In the genomic region with DNA sequence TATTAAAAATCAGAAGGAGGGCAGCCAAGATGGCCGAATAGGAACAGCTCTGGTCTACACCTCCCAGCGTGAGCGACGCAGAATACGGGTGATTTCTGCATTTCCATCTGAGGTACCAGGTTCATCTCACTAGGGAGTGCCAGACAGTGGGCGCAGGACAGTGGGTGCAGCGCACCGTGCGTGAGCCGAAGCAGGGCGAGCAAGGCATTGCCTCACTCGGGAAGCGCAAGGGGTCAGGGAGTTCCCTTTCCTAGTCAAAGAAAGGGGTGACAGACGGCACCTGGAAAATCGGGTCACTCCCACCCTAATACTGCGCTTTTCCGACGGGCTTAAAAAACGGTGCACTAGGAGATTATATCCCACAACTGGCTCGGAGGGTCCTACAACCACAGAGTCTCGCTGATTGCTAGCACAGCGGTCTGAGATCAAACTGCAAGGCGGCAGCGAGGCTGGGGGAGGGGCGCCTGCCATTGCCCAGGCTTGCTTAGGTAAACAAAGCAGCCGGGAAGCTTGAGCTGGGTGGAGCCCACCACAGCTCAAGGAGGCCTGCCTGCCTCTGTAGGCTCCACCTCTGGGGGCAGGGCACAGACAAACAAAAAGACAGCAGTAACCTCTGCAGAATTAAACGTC, we compare ENCODE assay signal across 8 cellular contexts. TPM values are rescaled to one million over a fixed set of nuclear protein-coding genes. Genes with fewer than 3 reads are reported as not detected.
DNase-seq lines count a peak whose midpoint lies in the region; ATAC-seq, FAIRE-seq and TF ChIP-seq lines count a peak whose summit lies in the region.
"Not testable (repeated sequence)": the region's sequence is repeated elsewhere in the genome, so short reads cannot be mapped to it uniquely, and the experiment has no call there.

No MANE protein-coding gene starts in this region.

- in situ Hi-C loops in HepG2 (cut with HindIII; ENCODE audit: extremely low pct_ligation_motif_present, low pct_unique_long_range_greater_than_20kb): not testable (repeated sequence)

- not testable (repeated sequence) for H2AFZ ChIP-seq in HepG2 (ENCODE audit: low read length); trophoblast cell (ENCODE audit: insufficient read depth, low read length, poor library complexity)

- H3K4me3 ChIP-seq in NT2/D1 (ENCODE audit: insufficient read length, low read depth) (peak overlapping the region; percentile 47), HepG2 (replicated peaks in 1 of 3; ENCODE audit: insufficient read depth in 1 of 3, low read depth in 2 of 3, low read length in 3 of 3) (peak overlapping the region in 2 of 3 experiments; percentile 42 to 48; a peak in 5 of 6 replicates), trophoblast cell (ENCODE audit: low read depth, low read length) (peak overlapping the region; percentile 61)

- not testable (repeated sequence) for H3K9me3 ChIP-seq in ES-I3 (ENCODE audit: control insufficient read depth, insufficient read depth, low read length); NT2/D1 (ENCODE audit: insufficient read depth, low read length); HepG2 (ENCODE audit: low read length); trophoblast cell (ENCODE audit: insufficient read depth, low read depth, low read length)

- not testable (repeated sequence) for TF ChIP-seq EP300 in HepG2 (IDR thresholded peaks at IDR 0.05; ENCODE audit: low read depth in 2 of 2, low read length in 2 of 2); HepG2 (CRISPR knock-in tag; IDR thresholded peaks at IDR 0.05; ENCODE audit: borderline replicate concordance)

- H3K14ac ChIP-seq in trophoblast cell (ENCODE audit: low read length): not testable (repeated sequence)

- peak overlapping the region; percentile 40; the same call in 1 of the 2 replicates for H3K27ac ChIP-seq in 22Rv1
- not testable (repeated sequence) for H3K27ac ChIP-seq in HepG2 (ENCODE audit: extremely low read length, insufficient read depth, low read length); trophoblast cell (ENCODE audit: low read depth, low read length)

- not testable (repeated sequence) for H3K27me3 ChIP-seq in NT2/D1 (ENCODE audit: insufficient read depth, insufficient read length); HepG2 (ENCODE audit: control insufficient read depth in 1 of 2, insufficient read depth in 2 of 2, low read length in 2 of 2); trophoblast cell (ENCODE audit: insufficient read depth, low read length)

- H2BK5ac ChIP-seq in trophoblast cell (ENCODE audit: low read depth, low read length, poor library complexity): not testable (repeated sequence)

- not testable (repeated sequence) for TF ChIP-seq RAD21 in HepG2 (CRISPR knock-in tag; IDR thresholded peaks at IDR 0.05)

- TF ChIP-seq CTCF in 22Rv1 (IDR thresholded peaks at IDR 0.05); chondrocyte (IDR thresholded peaks at IDR 0.05); HepG2 (CRISPR knock-in tag; IDR thresholded peaks at IDR 0.05): not testable (repeated sequence)

- not testable (repeated sequence) for H2AK5ac ChIP-seq in trophoblast cell (ENCODE audit: low read length)

- not testable (repeated sequence) for H4K20me1 ChIP-seq in HepG2 (ENCODE audit: insufficient read depth, low read length)

- not testable (repeated sequence) for H3K36me3 Mint-ChIP-seq in chondrocyte (ENCODE audit: low read depth)

- POLR2A ChIA-PET in HepG2 (lab: Yijun Ruan, JAX): interaction anchor here (0.8 kb wide), 1 partner anchor 50 kb away, joined by 3 read pairs; the partner anchor contains the start of gene NUDT16

- H3K9ac ChIP-seq in ES-I3 (ENCODE audit: low read depth, low read length) (peak overlapping the region; percentile 36; the same call in 1 of the 2 replicates), NT2/D1 (ENCODE audit: insufficient read length, low read depth) (peak overlapping the region; percentile 50)
- not testable (repeated sequence) for H3K9ac ChIP-seq in HepG2 (ENCODE audit: insufficient read depth, low read depth, low read length); trophoblast cell (ENCODE audit: low read length)

- H3K27me3 Mint-ChIP-seq in chondrocyte (ENCODE audit: low read depth): not testable (repeated sequence)

- not testable (repeated sequence) for H3K23ac ChIP-seq in trophoblast cell (ENCODE audit: low read length)

- not testable (repeated sequence) for H2BK12ac ChIP-seq in trophoblast cell (ENCODE audit: low read length)

- not testable (repeated sequence) for ATAC-seq in HepG2

- peak overlapping the region; percentile 70 for H3K4me3 Mint-ChIP-seq in chondrocyte (ENCODE audit: unreplicated experiment)

- not testable (repeated sequence) for H3K36me3 ChIP-seq in ES-I3 (ENCODE audit: insufficient read depth, low read length); NT2/D1 (ENCODE audit: insufficient read depth, insufficient read length, low read length); HepG2 (replicated peaks in 1 of 2; ENCODE audit: control insufficient read depth in 1 of 2, insufficient read depth in 2 of 2, low read length in 2 of 2); trophoblast cell (ENCODE audit: control insufficient read depth in 1 of 2, insufficient read depth in 2 of 2, low read length in 2 of 2)

- H3K79me1 ChIP-seq in trophoblast cell (ENCODE audit: low read length): not testable (repeated sequence)

- DNase-seq in NCI-H1105 (lab: John Stamatoyannopoulos, UW) (peak; percentile 55), NCI-H2171 (lab: John Stamatoyannopoulos, UW) (peak; percentile 53)
- not testable (repeated sequence) for DNase-seq in NT2/D1 (ENCODE audit: low read depth, low spot score); chondrocyte (ENCODE audit: low spot score); HepG2 (ENCODE audit: low spot score); trophoblast cell

- WGBS in HepG2 (ENCODE audit: low lambda C conversion rate): 27% methylated on average over 11 of the region's 27 CpGs
- no CpG with 5 or more reads among the region's 27 CpGs for WGBS in trophoblast cell (ENCODE audit: extremely low coverage, insufficient coverage, insufficient read length)

- H3K79me2 ChIP-seq in HepG2 (ENCODE audit: insufficient read depth, low read length); trophoblast cell (ENCODE audit: control insufficient read depth, insufficient read depth, low read length, poor library complexity): not testable (repeated sequence)

- H3K18ac ChIP-seq in trophoblast cell (ENCODE audit: low read length): not testable (repeated sequence)

- BruUV-seq in HepG2 (replicated peaks; lab: Mats Ljungman, UMichigan): not testable (repeated sequence)

- CTCF ChIA-PET in HepG2 (lab: Yijun Ruan, JAX; ENCODE audit: low intra/inter-chr PET ratio, low total read pairs): not testable (repeated sequence)

- intact Hi-C loops in HepG2 (cut with micrococcal nuclease; ENCODE audit: unreplicated experiment): not testable (repeated sequence)

- H4K91ac ChIP-seq in trophoblast cell (ENCODE audit: low read depth, low read length): peak overlapping the region; percentile 32

- not testable (repeated sequence) for H3K4me1 Mint-ChIP-seq in chondrocyte (ENCODE audit: low read depth)

- H3K4ac ChIP-seq in trophoblast cell (ENCODE audit: low read depth, low read length): not testable (repeated sequence)

- not testable (repeated sequence) for FAIRE-seq in HepG2 (lab: Jason Lieb, UNC)

- not testable (repeated sequence) for H3K9me3 Mint-ChIP-seq in chondrocyte (ENCODE audit: low read depth)

- TF ChIP-seq POLR2A in HepG2 (IDR thresholded peaks at IDR 0.05; ENCODE audit: insufficient read depth in 1 of 2, low read depth in 2 of 2, low read length in 2 of 2): not testable (repeated sequence)

- not testable (repeated sequence) for H2BK120ac ChIP-seq in trophoblast cell (ENCODE audit: insufficient read depth, low read length, poor library complexity)

- not testable (repeated sequence) for H3K4me1 ChIP-seq in ES-I3 (ENCODE audit: insufficient read depth, low read length); NT2/D1 (ENCODE audit: insufficient read depth, insufficient read length); trophoblast cell (ENCODE audit: control insufficient read depth in 1 of 2, insufficient read depth in 2 of 2, low read length in 2 of 2)
- peaks cover 16% of the 10 kb centered on the region for H3K4me1 ChIP-seq in HepG2 (ENCODE audit: insufficient read depth, low read length)

- H4K12ac ChIP-seq in trophoblast cell (ENCODE audit: low read depth, low read length): not testable (repeated sequence)

- H3K4me2 ChIP-seq in HepG2 (ENCODE audit: low read depth, low read length): peak overlapping the region; percentile 30
- peak overlapping the region; percentile 41 for H3K4me2 ChIP-seq in trophoblast cell (ENCODE audit: low read length)

- not testable (repeated sequence) for H3K27ac Mint-ChIP-seq in chondrocyte (ENCODE audit: unreplicated experiment)

- H4K8ac ChIP-seq in trophoblast cell (ENCODE audit: low read depth, low read length): peak overlapping the region; percentile 20

RNA-seq across cellular contexts. Expression of gene NUDT16, which starts 50.0 kb away (rescaled TPM):
- total RNA-seq in chondrocyte (11.5 to 14.2 TPM (median 11.6 TPM) in 3 replicates), HepG2 (2016; rRNA removed; fragmentation: Illumina TruSeq; extraction: Trizol) (13.7 and 14.8 TPM in 2 replicates)
- total RNA-seq in HepG2 (2016; cell fraction: cytosol; rRNA removed; fragmentation: Illumina TruSeq; extraction: Trizol; ENCODE audit: low read depth): 16.7 and 16.9 TPM in 2 replicates
- 13.3 and 15.6 TPM in 2 replicates for total RNA-seq in HepG2 (2016; cell fraction: insoluble cytoplasmic fraction; rRNA removed; fragmentation: Illumina TruSeq; extraction: Trizol)
- total RNA-seq in HepG2 (2016; cell fraction: membrane; rRNA removed; fragmentation: Illumina TruSeq; extraction: Trizol): 12.9 and 14.3 TPM in 2 replicates
- total RNA-seq in HepG2 (2016; cell fraction: nucleus; rRNA removed; fragmentation: Illumina TruSeq; extraction: Trizol): 13.6 and 16.2 TPM in 2 replicates
- polyA plus RNA-seq in HepG2 (2011; rRNA removed): 5.4 and 7.7 TPM in 2 replicates
- 4.1 and 5.1 TPM in 2 replicates for polyA plus RNA-seq in HepG2 (2011; cell fraction: cytosol; rRNA removed)
- 10.0 and 14.9 TPM in 2 replicates for polyA plus RNA-seq in HepG2 (2011; cell fraction: nucleus; rRNA removed)
- polyA plus RNA-seq in HepG2 (2012): 10.3 and 10.7 TPM in 2 replicates
- 2.7 and 3.4 TPM in 2 replicates for polyA plus RNA-seq in HepG2 (2016; cell fraction: cytosol; fragmentation: Illumina TruSeq; extraction: Trizol; ENCODE audit: low read depth)
- polyA plus RNA-seq in HepG2 (2016; cell fraction: insoluble cytoplasmic fraction; fragmentation: Illumina TruSeq; extraction: Trizol; ENCODE audit: low read depth): 15.5 and 16.2 TPM in 2 replicates
- polyA plus RNA-seq in HepG2 (2016; cell fraction: membrane; fragmentation: Illumina TruSeq; extraction: Trizol; ENCODE audit: low read depth): 6.3 and 6.4 TPM in 2 replicates
- 28.6 and 28.8 TPM in 2 replicates for polyA plus RNA-seq in HepG2 (2016; cell fraction: nucleus; fragmentation: Illumina TruSeq; extraction: Trizol; ENCODE audit: insufficient read depth, low read depth)
- polyA minus RNA-seq in HepG2 (2011; rRNA and poly(A)+ RNA removed; ENCODE audit: low replicate concordance): 3.4 and 9.8 TPM in 2 replicates
- polyA minus RNA-seq in HepG2 (2011; cell fraction: cytosol; rRNA and poly(A)+ RNA removed): 3.9 and 4.0 TPM in 2 replicates
- polyA minus RNA-seq in HepG2 (2011; cell fraction: nucleus; rRNA and poly(A)+ RNA removed): 14.7 and 15.1 TPM in 2 replicates
- 5.8 and 6.6 TPM in 2 replicates for polyA plus RNA-seq in trophoblast cell (2013)
